In the genomic region with DNA sequence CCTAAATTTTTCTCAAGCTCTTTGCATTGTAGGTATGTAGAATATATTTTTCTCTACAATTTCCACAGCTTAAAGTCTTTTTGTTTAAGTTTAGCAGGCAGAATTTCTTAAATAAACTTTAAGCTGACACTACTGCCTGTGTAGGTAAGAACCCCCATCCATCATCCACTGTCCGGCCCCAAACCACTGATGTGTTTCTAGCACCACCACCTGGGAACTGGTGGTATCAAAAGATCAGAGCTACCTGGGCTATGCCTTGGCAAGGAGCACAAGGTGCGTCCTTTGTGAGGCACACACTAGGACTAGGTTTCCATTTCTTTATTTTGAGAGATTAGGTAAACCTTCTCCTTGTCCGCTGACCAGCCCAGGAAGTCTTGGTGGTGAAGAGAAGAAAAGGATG, we compare ENCODE assay signal across 2 cellular contexts.
TF ChIP-seq lines count a peak whose summit lies in the region.

No MANE protein-coding gene starts in this region.

TF ChIP-seq in H1, 55 proteins besides CTCF, POLR2A, EP300 and RAD21:
- no peak for TF ChIP-seq CTBP2 (IDR thresholded peaks at IDR 0.05; ENCODE audit: borderline replicate concordance, insufficient read depth, insufficient read length, low read length)
- TF ChIP-seq BCL11A (IDR thresholded peaks at IDR 0.05; ENCODE audit: low read depth in 2 of 2, low read length in 2 of 2), result no peak
- TF ChIP-seq, protein P1, sequence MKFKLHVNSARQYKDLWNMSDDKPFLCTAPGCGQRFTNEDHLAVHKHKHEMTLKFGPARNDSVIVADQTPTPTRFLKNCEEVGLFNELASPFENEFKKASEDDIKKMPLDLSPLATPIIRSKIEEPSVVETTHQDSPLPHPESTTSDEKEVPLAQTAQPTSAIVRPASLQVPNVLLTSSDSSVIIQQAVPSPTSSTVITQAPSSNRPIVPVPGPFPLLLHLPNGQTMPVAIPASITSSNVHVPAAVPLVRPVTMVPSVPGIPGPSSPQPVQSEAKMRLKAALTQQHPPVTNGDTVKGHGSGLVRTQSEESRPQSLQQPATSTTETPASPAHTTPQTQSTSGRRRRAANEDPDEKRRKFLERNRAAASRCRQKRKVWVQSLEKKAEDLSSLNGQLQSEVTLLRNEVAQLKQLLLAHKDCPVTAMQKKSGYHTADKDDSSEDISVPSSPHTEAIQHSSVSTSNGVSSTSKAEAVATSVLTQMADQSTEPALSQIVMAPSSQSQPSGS (IDR thresholded peaks at IDR 0.05; ENCODE audit: low read length), result no peak
- no peak for TF ChIP-seq RNF2 (IDR thresholded peaks at IDR 0.05; ENCODE audit: borderline replicate concordance, low read depth, low read length, missing control alignments, poor library complexity, severe bottlenecking)
- TF ChIP-seq CREB1 (IDR thresholded peaks at IDR 0.05), result no peak

TF ChIP-seq in GM12891, 5 proteins besides CTCF, POLR2A, EP300 and RAD21:
- TF ChIP-seq TAF1 (IDR thresholded peaks at IDR 0.05; ENCODE audit: low read depth, low read length), result no peak
- TF ChIP-seq POLR2AphosphoS5 (IDR thresholded peaks at IDR 0.05; ENCODE audit: low read depth, low read length), result no peak
- TF ChIP-seq SPI1 (IDR thresholded peaks at IDR 0.05; ENCODE audit: low read depth, low read length), result no peak
- TF ChIP-seq POU2F2 (IDR thresholded peaks at IDR 0.05; ENCODE audit: low read depth, low read length), result no peak
- no peak for TF ChIP-seq PAX5 (IDR thresholded peaks at IDR 0.05; ENCODE audit: insufficient read depth, low read length, severe bottlenecking)
